In the genomic region with DNA sequence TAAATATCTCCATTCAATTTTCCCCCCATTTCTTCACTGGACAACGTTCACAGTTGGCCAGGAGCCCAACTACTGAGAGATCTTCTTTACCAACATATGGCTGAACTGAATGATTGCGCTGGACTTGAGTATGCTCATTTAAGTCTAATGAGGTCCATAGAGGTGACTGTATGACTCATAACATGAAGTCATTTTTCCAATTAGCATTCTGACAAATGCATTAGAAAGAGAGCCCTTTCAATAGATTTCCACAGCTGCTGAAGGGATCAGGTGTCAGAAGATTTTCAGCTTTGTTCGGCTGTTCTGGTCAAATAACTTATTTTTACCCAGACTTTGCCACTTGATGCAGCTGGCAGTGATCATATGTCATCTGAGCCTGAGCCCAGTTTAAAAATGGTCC, we compare ENCODE assay signal across 19 cellular contexts.
DNase-seq lines count a peak whose midpoint lies in the region; ATAC-seq and TF ChIP-seq lines count a peak whose summit lies in the region.
"Had no signal": no experiment of that assay in that cellular context is flagged by ENCODE, and none has a peak within 500 bp of the region (broad histone marks: within the 10 kb centered on the region; RNA-seq: fewer than 3 reads in every experiment).

No MANE protein-coding gene starts in this region.

- no TSS peak for BruUV-seq in Caco-2 (replicated peaks; lab: Mats Ljungman, UMichigan)

- H3K4me2 ChIP-seq in KMS-11: peak overlapping the region; percentile 62
- H3K4me2 ChIP-seq: BLaER1 had no signal

- H3K4me3 ChIP-seq in KMS-11 (IDR thresholded peaks at IDR 0.05; ENCODE audit: insufficient read depth, low read depth, low read length) (no peak overlapping the region), Caco-2 (ENCODE audit: low read depth, low read length) (no peak overlapping the region)
- H3K4me3 ChIP-seq: BLaER1, right atrium auricular region had no signal

- no peaks in the 10 kb centered on the region for H3K9me3 Mint-ChIP-seq in nephron
- no peaks in the 10 kb centered on the region for H3K9me3 Mint-ChIP-seq in Caco-2 (ENCODE audit: unreplicated experiment)
- H3K9me3 Mint-ChIP-seq: H9; stimulated activated naive CD8-positive, alpha-beta T cell treated with anti-CD3 and anti-CD28 coated beads, Interleukin-15, Interleukin-2, amounts not matched to agents 100 ng/mL and 50 ng/mL, for 24 hours; T-helper 1 cell treated with Interleukin-12 subunit alpha and Interleukin-12 subunit beta and Interleukin-4 antibody, amounts not matched to agents 30 μg/mL and 1 μg/mL, for 36 hours had no signal

- H3K27me3 ChIP-seq in KMS-11 (ENCODE audit: insufficient read depth, low read depth) (no peaks in the 10 kb centered on the region), Caco-2 (replicated peaks; ENCODE audit: control insufficient read depth, insufficient read depth, low read length) (no peaks in the 10 kb centered on the region)
- H3K27me3 ChIP-seq: BLaER1, right atrium auricular region had no signal

- H3K9ac ChIP-seq in KMS-11: peak overlapping the region; percentile 16; the same call in 1 of the 2 replicates
- H3K9ac ChIP-seq: BLaER1 had no signal

- POLR2A ChIA-PET in Caco-2 (lab: Charles Lee): no interaction called here

- H4K20me1 ChIP-seq in KMS-11 (ENCODE audit: insufficient read depth): no peaks in the 10 kb centered on the region
- H4K20me1 ChIP-seq: BLaER1 had no signal

- TF ChIP-seq CTCF in KMS-11 (conservative IDR thresholded peaks at IDR 0.05; ENCODE audit: low read depth, low read length): no peak
- no peak for TF ChIP-seq CTCF in nephron (IDR thresholded peaks at IDR 0.05; ENCODE audit: unreplicated experiment in 3 of 3)
- TF ChIP-seq CTCF in Caco-2 (IDR thresholded peaks at IDR 0.05; ENCODE audit: insufficient read depth in 1 of 2, low read depth in 1 of 2, low read length in 1 of 2, severe bottlenecking in 1 of 2, unreplicated experiment in 1 of 2): no peak

- H3K27ac Mint-ChIP-seq in nephron: peak overlapping the region; percentile 8 to 34 (median 19)
- H3K27ac Mint-ChIP-seq in Caco-2 (ENCODE audit: unreplicated experiment): no peak overlapping the region
- H3K27ac Mint-ChIP-seq: H9; stimulated activated naive CD8-positive, alpha-beta T cell treated with anti-CD3 and anti-CD28 coated beads, Interleukin-15, Interleukin-2, amounts not matched to agents 100 ng/mL and 50 ng/mL, for 24 hours; T-helper 1 cell treated with Interleukin-12 subunit alpha and Interleukin-12 subunit beta and Interleukin-4 antibody, amounts not matched to agents 30 μg/mL and 1 μg/mL, for 36 hours had no signal

- H3K4me1 Mint-ChIP-seq in nephron (peaks cover 13% of the 10 kb centered on the region), Caco-2 (ENCODE audit: low read depth, unreplicated experiment) (no peaks in the 10 kb centered on the region)
- H3K4me1 Mint-ChIP-seq: H9, naive B cell had no signal

- ATAC-seq in HG02571 (IDR thresholded peaks at IDR 0.05; ENCODE audit: unreplicated experiment): no peak

- peaks cover 70% of the 10 kb centered on the region for H3K4me1 ChIP-seq in KMS-11 (ENCODE audit: low read depth, poor library complexity, severe bottlenecking)
- H3K4me1 ChIP-seq in Caco-2: no peaks in the 10 kb centered on the region
- H3K4me1 ChIP-seq: BLaER1, right atrium auricular region had no signal

- CTCF ChIA-PET in Caco-2 (lab: Charles Lee): no interaction called here

- H3K27me3 Mint-ChIP-seq in nephron (ENCODE audit: low read depth) (peaks cover under 1% of the 10 kb centered on the region), Caco-2 (ENCODE audit: insufficient read depth, unreplicated experiment) (no peaks in the 10 kb centered on the region)
- H3K27me3 Mint-ChIP-seq: naive B cell; stimulated activated naive CD8-positive, alpha-beta T cell treated with anti-CD3 and anti-CD28 coated beads, Interleukin-15, Interleukin-2, amounts not matched to agents 100 ng/mL and 50 ng/mL, for 24 hours had no signal

- intact Hi-C loops in Caco-2 (cut with micrococcal nuclease; ENCODE audit: unreplicated experiment): no loop called here

- H3K36me3 ChIP-seq in KMS-11 (ENCODE audit: insufficient read depth) (no peaks in the 10 kb centered on the region), Caco-2 (ENCODE audit: control insufficient read depth, insufficient read depth, low read length) (no peaks in the 10 kb centered on the region)
- H3K36me3 ChIP-seq: BLaER1, right atrium auricular region had no signal

- H3K27ac ChIP-seq in KMS-11: peak overlapping the region; percentile 77
- H3K27ac ChIP-seq: BLaER1, right atrium auricular region had no signal

- H3K36me3 Mint-ChIP-seq in nephron (ENCODE audit: low read depth) (no peaks in the 10 kb centered on the region), Caco-2 (ENCODE audit: insufficient read depth, unreplicated experiment) (no peaks in the 10 kb centered on the region)
- H3K36me3 Mint-ChIP-seq: naive B cell had no signal

- DNase-seq in NCI-H2107 treated with DMSO at 0.1 percent for 48 hours (lab: John Stamatoyannopoulos, UW; ENCODE audit: unreplicated experiment) (peak; percentile 96), SHP77 (lab: John Stamatoyannopoulos, UW) (peak; percentile 93 to 97), SIG-M5 (lab: John Stamatoyannopoulos, UW) (no peak), Caco-2 (no peak)
- DNase-seq in stimulated activated CD8-positive, alpha-beta memory T cell treated with anti-CD3 and anti-CD28 coated beads, Interleukin-4, amount 100 ng/mL, for 48 hours: no peak
- DNase-seq: activated CD4-positive, alpha-beta T cell treated with anti-CD3 and anti-CD28 coated beads, Interleukin-2, amount 50 U/mL, for 1 hour; GDM1; H9; kidney glomerular epithelial cell; MM.1S; naive B cell; OCI-M1 had no signal

- H3K9me3 ChIP-seq in Caco-2: no peaks in the 10 kb centered on the region
- H3K9me3 ChIP-seq: BLaER1, right atrium auricular region had no signal

- no peaks in the 10 kb centered on the region for H3K79me2 ChIP-seq in KMS-11 (ENCODE audit: insufficient read depth, low read depth)

- H3K4me3 Mint-ChIP-seq in nephron (no peak overlapping the region), Caco-2 (ENCODE audit: unreplicated experiment) (no peak overlapping the region)
- H3K4me3 Mint-ChIP-seq: H9; naive B cell; stimulated activated naive CD8-positive, alpha-beta T cell treated with anti-CD3 and anti-CD28 coated beads, Interleukin-15, Interleukin-2, amounts not matched to agents 100 ng/mL and 50 ng/mL, for 24 hours; T-helper 1 cell treated with Interleukin-12 subunit alpha and Interleukin-12 subunit beta and Interleukin-4 antibody, amounts not matched to agents 30 μg/mL and 1 μg/mL, for 36 hours had no signal

- peak overlapping the region; percentile 42 for H2AFZ ChIP-seq in KMS-11 (ENCODE audit: low read depth)

Comparison
In these comparisons a context has a peak if more than half of its experiments do, and no peak if none do; other contexts are left out.
1. DNase-seq: peak in NCI-H2107 treated with DMSO at 0.1 percent for 48 hours (single experiment) and SHP77 (2 of 2); none in SIG-M5 (single experiment), Caco-2 (0 of 2) and stimulated activated CD8-positive, alpha-beta memory T cell treated with anti-CD3 and anti-CD28 coated beads, Interleukin-4, amount 100 ng/mL, for 48 hours (single experiment).